21 cellular contexts compared by ENCODE assay signal in the genomic region with DNA sequence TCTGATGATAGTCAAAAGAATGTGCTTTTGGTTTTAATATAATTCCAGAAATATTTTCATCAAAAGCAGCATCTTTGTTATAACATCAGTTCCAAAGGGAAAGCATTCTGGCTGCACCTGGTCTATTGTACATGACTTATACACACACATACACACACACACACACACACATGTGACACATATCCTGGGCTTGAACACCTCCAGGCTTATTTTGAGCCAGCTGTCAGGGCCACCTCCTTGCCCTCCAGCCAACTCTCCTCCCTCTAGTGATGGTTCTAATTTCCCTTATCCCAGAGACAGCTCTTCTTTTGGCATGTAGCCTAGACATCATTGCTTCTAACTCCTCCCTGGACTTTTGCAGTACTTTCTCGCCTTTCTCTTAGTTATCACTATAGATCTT.
DNase-seq lines count a peak whose midpoint lies in the region; ATAC-seq and TF ChIP-seq lines count a peak whose summit lies in the region.
"Had no signal": no experiment of that assay in that cellular context is flagged by ENCODE, and none has a peak within 500 bp of the region (broad histone marks: within the 10 kb centered on the region; RNA-seq: fewer than 3 reads in every experiment).

No MANE protein-coding gene starts in this region.

- H3K4me1 ChIP-seq in mammary epithelial cell (ENCODE audit: insufficient read depth, low read length): peaks cover 48% of the 10 kb centered on the region
- H3K4me1 ChIP-seq in prostate gland (replicated peaks): no peaks in the 10 kb centered on the region
- H3K4me1 ChIP-seq: esophagus squamous epithelium, psoas muscle had no signal

- no peaks in the 10 kb centered on the region for H3K9me3 Mint-ChIP-seq in MCF 10A (ENCODE audit: unreplicated experiment)
- H3K9me3 Mint-ChIP-seq: CD8-positive, alpha-beta T cell; type B pancreatic cell had no signal

- DNase-seq in mammary epithelial cell (peak; percentile 61), MCF 10A (ENCODE audit: unreplicated experiment) (no peak), fibroblast of the aortic adventitia (ENCODE audit: low read depth) (peak; percentile 25), sciatic nerve (ENCODE audit: low spot score) (no peak), UCSD-AML1 (lab: John Stamatoyannopoulos, UW; ENCODE audit: unreplicated experiment) (no peak), prostate gland (ENCODE audit: low spot score) (no peak)
- DNase-seq: 8988T; activated CD4-positive, CD25-positive, alpha-beta regulatory T cell treated with anti-CD3 and anti-CD28 coated beads, Interleukin-2, amount 50 U/mL, for 72 hours; activated effector memory CD4-positive, alpha-beta T cell treated with anti-CD3 and anti-CD28 coated beads, Interleukin-2, amount 50 U/mL, for 16 hours; aorta; CD8-positive, alpha-beta T cell; esophagus squamous epithelium; left lung; NCI-H1105 treated with DMSO at 0.1 percent for 48 hours; NCI-H2227 treated with DMSO at 0.1 percent for 48 hours; psoas muscle; stimulated activated naive CD8-positive, alpha-beta T cell treated with anti-CD3 and anti-CD28 coated beads, Interleukin-15, Interleukin-2, amounts not matched to agents 100 U/mL and 50 U/mL, for 24 hours; T-helper 2 cell had no signal

- H3K27me3 ChIP-seq in mammary epithelial cell (ENCODE audit: insufficient read depth, low read length): no peaks in the 10 kb centered on the region
- H3K27me3 ChIP-seq in prostate gland (replicated peaks; ENCODE audit: insufficient read depth): no peaks in the 10 kb centered on the region
- H3K27me3 ChIP-seq: esophagus squamous epithelium, left lung had no signal

- ATAC-seq in SK-N-SH treated with all-trans-retinoic acid at 6 μM for 48 hours (peak; percentile 67), sciatic nerve (peak; percentile 60), HG02885 (IDR thresholded peaks at IDR 0.05; ENCODE audit: poor library complexity, unreplicated experiment) (no peak)
- ATAC-seq: CD8-positive, alpha-beta T cell; psoas muscle; stimulated activated naive CD8-positive, alpha-beta T cell treated with anti-CD3 and anti-CD28 coated beads, Interleukin-15, Interleukin-2, amounts not matched to agents 100 U/mL and 50 U/mL, for 24 hours had no signal

- H3K36me3 ChIP-seq in mammary epithelial cell (ENCODE audit: insufficient read depth, low read length) (no peaks in the 10 kb centered on the region), prostate gland (no peaks in the 10 kb centered on the region)
- H3K36me3 ChIP-seq: esophagus squamous epithelium, left lung had no signal

- H4K20me1 ChIP-seq in mammary epithelial cell (ENCODE audit: insufficient read depth, low read length): no peaks in the 10 kb centered on the region

- no peak overlapping the region for H2AFZ ChIP-seq in mammary epithelial cell (ENCODE audit: low read depth, low read length)

- no peaks in the 10 kb centered on the region for H3K79me2 ChIP-seq in mammary epithelial cell (ENCODE audit: insufficient read depth, low read length)

- H3K36me3 Mint-ChIP-seq in MCF 10A (ENCODE audit: insufficient read depth, unreplicated experiment): no peaks in the 10 kb centered on the region
- H3K36me3 Mint-ChIP-seq: CD8-positive, alpha-beta T cell; type B pancreatic cell had no signal

- no peaks in the 10 kb centered on the region for H3K27me3 Mint-ChIP-seq in MCF 10A (ENCODE audit: insufficient read depth, unreplicated experiment)
- H3K27me3 Mint-ChIP-seq: type B pancreatic cell had no signal

- 20% methylated on average over 1 of the region's 1 CpG for WGBS in mammary epithelial cell (ENCODE audit: low coverage, missing lambda C conversion rate)
- WGBS in prostate gland: 64% methylated on average over 1 of the region's 1 CpG

- peaks cover 27% of the 10 kb centered on the region for H3K4me1 Mint-ChIP-seq in MCF 10A (ENCODE audit: insufficient read depth, unreplicated experiment)

- POLR2A ChIA-PET in MCF 10A (lab: Yijun Ruan, JAX): interaction anchor here (1.2 to 1.3 kb wide), 3 partner anchors 10 to 104 kb away, joined by 3 to 9 read pairs (median 3); no protein-coding TSS in a partner anchor

- CTCF ChIA-PET in mammary epithelial cell (lab: Charles Lee; ENCODE audit: low non-redundant PET) (no interaction called here), MCF 10A (lab: Yijun Ruan, JAX) (interaction anchor here (0.5 to 1.6 kb wide), 5 partner anchors 33 to 676 kb away, joined by 3 to 5 read pairs (median 4); no protein-coding TSS in a partner anchor)

- in situ Hi-C loops in mammary epithelial cell (cut with MboI; ENCODE audit: low sequenced_read_pairs in 2 of 2): no loop called here

- BruUV-seq in mammary epithelial cell (replicated peaks; lab: Mats Ljungman, UMichigan) (no TSS peak), MCF 10A (replicated peaks; lab: Mats Ljungman, UMichigan) (no TSS peak)

- no peak overlapping the region for H3K4me3 Mint-ChIP-seq in MCF 10A (ENCODE audit: unreplicated experiment)
- H3K4me3 Mint-ChIP-seq: CD8-positive, alpha-beta T cell; type B pancreatic cell had no signal

- no peak for TF ChIP-seq POLR2A in prostate gland (IDR thresholded peaks at IDR 0.05)

- H3K4me3 ChIP-seq in mammary epithelial cell (replicated peaks in 1 of 3; ENCODE audit: insufficient read depth in 1 of 3, low read depth in 2 of 3, low read length in 3 of 3) (no peak overlapping the region), fibroblast of the aortic adventitia (ENCODE audit: low read depth, low read length) (no peak overlapping the region), prostate gland (no peak overlapping the region)
- H3K4me3 ChIP-seq: esophagus squamous epithelium, left lung, psoas muscle had no signal

- dilution Hi-C loops in mammary epithelial cell (cut with HindIII; ENCODE audit: low sequenced_read_pairs): no loop called here

- TF ChIP-seq CTCF in mammary epithelial cell (conservative IDR thresholded peaks at IDR 0.05 in 1 of 2, IDR thresholded peaks at IDR 0.05 in 1 of 2; ENCODE audit: extremely low read depth in 1 of 2, insufficient read depth in 1 of 2, low read depth in 1 of 2, low read length in 2 of 2) (no peak), MCF 10A (IDR thresholded peaks at IDR 0.05; ENCODE audit: unreplicated experiment) (no peak), fibroblast of the aortic adventitia (IDR thresholded peaks at IDR 0.05; ENCODE audit: insufficient read depth, low read length) (no peak), prostate gland (IDR thresholded peaks at IDR 0.05) (no peak)

- H3K4me2 ChIP-seq in mammary epithelial cell (ENCODE audit: insufficient read depth, low read depth, low read length): no peak overlapping the region

- no peak overlapping the region for H3K9ac ChIP-seq in mammary epithelial cell (ENCODE audit: insufficient read depth, low read length)

- H3K27ac Mint-ChIP-seq in MCF 10A (ENCODE audit: low read depth, unreplicated experiment): no peak overlapping the region
- H3K27ac Mint-ChIP-seq: CD8-positive, alpha-beta T cell; type B pancreatic cell had no signal

- no peaks in the 10 kb centered on the region for H3K9me3 ChIP-seq in mammary epithelial cell (replicated peaks; ENCODE audit: insufficient read depth, low read length)
- no peaks in the 10 kb centered on the region for H3K9me3 ChIP-seq in prostate gland
- H3K9me3 ChIP-seq: esophagus squamous epithelium, left lung, psoas muscle had no signal

- intact Hi-C loops in mammary epithelial cell (cut with micrococcal nuclease): no loop called here
- intact Hi-C loops in MCF 10A (cut with micrococcal nuclease): loop anchor here (5.0 kb wide), 2 partner anchors 77 to 102 kb away; no protein-coding TSS in a partner anchor
- intact Hi-C loops in sciatic nerve (cut with DNase I): no loop called here
- intact Hi-C loops in prostate gland (cut with DNase I): no loop called here

- H3K27ac ChIP-seq in mammary epithelial cell (ENCODE audit: insufficient read depth, low read depth, low read length): no peak overlapping the region
- no peak overlapping the region for H3K27ac ChIP-seq in prostate gland
- H3K27ac ChIP-seq: psoas muscle had no signal

TF ChIP-seq in SK-N-SH treated with all-trans-retinoic acid at 6 μM for 48 hours, 23 proteins besides CTCF, POLR2A, EP300 and RAD21 (continues in another document):
- TF ChIP-seq BACH2 (CRISPR knock-in tag; IDR thresholded peaks at IDR 0.05; ENCODE audit: borderline replicate concordance): no peak
- TF ChIP-seq TCF4 (CRISPR knock-in tag; IDR thresholded peaks at IDR 0.05; ENCODE audit: borderline replicate concordance): no peak
- TF ChIP-seq ZNF8 (CRISPR knock-in tag; IDR thresholded peaks at IDR 0.05): no peak
- no peak for TF ChIP-seq ZFP3 (CRISPR knock-in tag; IDR thresholded peaks at IDR 0.05)
- TF ChIP-seq, protein P1, sequence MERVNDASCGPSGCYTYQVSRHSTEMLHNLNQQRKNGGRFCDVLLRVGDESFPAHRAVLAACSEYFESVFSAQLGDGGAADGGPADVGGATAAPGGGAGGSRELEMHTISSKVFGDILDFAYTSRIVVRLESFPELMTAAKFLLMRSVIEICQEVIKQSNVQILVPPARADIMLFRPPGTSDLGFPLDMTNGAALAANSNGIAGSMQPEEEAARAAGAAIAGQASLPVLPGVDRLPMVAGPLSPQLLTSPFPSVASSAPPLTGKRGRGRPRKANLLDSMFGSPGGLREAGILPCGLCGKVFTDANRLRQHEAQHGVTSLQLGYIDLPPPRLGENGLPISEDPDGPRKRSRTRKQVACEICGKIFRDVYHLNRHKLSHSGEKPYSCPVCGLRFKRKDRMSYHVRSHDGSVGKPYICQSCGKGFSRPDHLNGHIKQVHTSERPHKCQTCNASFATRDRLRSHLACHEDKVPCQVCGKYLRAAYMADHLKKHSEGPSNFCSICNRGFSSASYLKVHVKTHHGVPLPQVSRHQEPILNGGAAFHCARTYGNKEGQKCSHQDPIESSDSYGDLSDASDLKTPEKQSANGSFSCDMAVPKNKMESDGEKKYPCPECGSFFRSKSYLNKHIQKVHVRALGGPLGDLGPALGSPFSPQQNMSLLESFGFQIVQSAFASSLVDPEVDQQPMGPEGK (CRISPR knock-in tag; IDR thresholded peaks at IDR 0.05; ENCODE audit: borderline replicate concordance): no peak
- no peak for TF ChIP-seq ISL1 (CRISPR knock-in tag; IDR thresholded peaks at IDR 0.05)
- TF ChIP-seq, protein P2, sequence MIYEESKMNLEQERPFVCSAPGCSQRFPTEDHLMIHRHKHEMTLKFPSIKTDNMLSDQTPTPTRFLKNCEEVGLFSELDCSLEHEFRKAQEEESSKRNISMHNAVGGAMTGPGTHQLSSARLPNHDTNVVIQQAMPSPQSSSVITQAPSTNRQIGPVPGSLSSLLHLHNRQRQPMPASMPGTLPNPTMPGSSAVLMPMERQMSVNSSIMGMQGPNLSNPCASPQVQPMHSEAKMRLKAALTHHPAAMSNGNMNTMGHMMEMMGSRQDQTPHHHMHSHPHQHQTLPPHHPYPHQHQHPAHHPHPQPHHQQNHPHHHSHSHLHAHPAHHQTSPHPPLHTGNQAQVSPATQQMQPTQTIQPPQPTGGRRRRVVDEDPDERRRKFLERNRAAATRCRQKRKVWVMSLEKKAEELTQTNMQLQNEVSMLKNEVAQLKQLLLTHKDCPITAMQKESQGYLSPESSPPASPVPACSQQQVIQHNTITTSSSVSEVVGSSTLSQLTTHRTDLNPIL (CRISPR knock-in tag; IDR thresholded peaks at IDR 0.05; ENCODE audit: low read depth): no peak
- TF ChIP-seq PPARA (CRISPR knock-in tag; IDR thresholded peaks at IDR 0.05; ENCODE audit: borderline replicate concordance): no peak
- no peak for TF ChIP-seq OSR1 (CRISPR knock-in tag; IDR thresholded peaks at IDR 0.05)

Comparison
In these comparisons a context has a peak if more than half of its experiments do, and no peak if none do; other contexts are left out.
1. DNase-seq: peak in mammary epithelial cell (single experiment) and fibroblast of the aortic adventitia (single experiment); none in MCF 10A (single experiment), sciatic nerve (single experiment), UCSD-AML1 (single experiment) and prostate gland (single experiment).